8 cellular contexts compared by ENCODE assay signal in genomic region chr12:56252649-56253048, GRCh38. TPM values are rescaled to one million over a fixed set of nuclear protein-coding genes. Genes with fewer than 3 reads are reported as not detected.
"Had no signal": no experiment of that assay in that cellular context is flagged by ENCODE, and none has a peak within 500 bp of the region (broad histone marks: within the 10 kb centered on the region; RNA-seq: fewer than 3 reads in every experiment).

No MANE protein-coding gene starts in this region.

- H3K27ac ChIP-seq: GM23248, KMS-11 had no signal

- H2AFZ ChIP-seq: GM23248 had no signal

- H3K9ac ChIP-seq: GM23248, KMS-11 had no signal

- H3K4me3 ChIP-seq: GM23248 had no signal

- DNase-seq: GM23248, GOT3, H9, HCEC 1CT, KBM-7 had no signal

- H3K4me2 ChIP-seq: KMS-11 had no signal

RNA-seq across cellular contexts. Expression of gene SLC39A5, which starts 22.8 kb away (rescaled TPM):
- total RNA-seq: GM23248, H4, H9 had no signal
- polyA plus RNA-seq: GM23248, IgD-negative memory B cell had no signal
